ENCODE assay signal across 17 cellular contexts in the genomic region with DNA sequence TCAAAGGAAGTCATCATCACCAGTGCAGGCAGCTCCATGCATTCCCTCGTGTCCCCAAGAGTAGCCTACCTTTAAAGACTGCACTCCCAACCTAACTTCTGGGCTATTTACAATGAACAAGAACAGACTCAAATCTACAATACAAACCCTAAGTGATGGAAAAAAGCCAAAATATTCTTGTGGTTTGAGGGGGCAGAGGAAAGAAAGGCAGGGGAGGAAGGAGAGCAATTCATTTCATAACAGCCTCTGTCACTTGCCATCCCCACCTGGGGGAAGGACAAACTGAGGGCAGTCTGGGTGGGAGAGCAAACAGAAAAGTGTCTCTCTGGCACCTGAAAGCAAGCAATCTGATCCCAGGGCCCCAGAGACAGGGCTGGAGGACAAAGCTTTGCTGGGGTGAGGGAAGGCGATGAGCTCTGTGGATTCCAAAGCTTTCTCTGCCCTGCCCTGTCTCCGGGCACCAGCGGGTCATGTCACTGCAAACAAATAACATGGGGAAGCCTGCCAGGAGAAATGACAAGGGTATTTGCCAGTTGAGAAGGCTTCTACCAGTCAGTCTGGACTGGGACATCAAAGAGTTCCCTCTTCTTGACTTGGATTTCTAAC.
A peak's percentile ranks its signal among the peaks of the same experiment; 100 is the strongest.
DNase-seq lines count a peak whose midpoint lies in the region; ATAC-seq, FAIRE-seq and TF ChIP-seq lines count a peak whose summit lies in the region.
"Had no signal": no experiment of that assay in that cellular context is flagged by ENCODE, and none has a peak within 500 bp of the region (broad histone marks: within the 10 kb centered on the region; RNA-seq: fewer than 3 reads in every experiment).

No MANE protein-coding gene starts in this region.

- 42 to 62% (median 52%) methylated on average over 4 of the region's 4 CpGs for WGBS in spleen, 5 donors

- H3K4me1 ChIP-seq in breast epithelium: no peaks in the 10 kb centered on the region
- H3K4me1 ChIP-seq in spleen: peaks cover 0 to 7% (median 0%) of the 10 kb centered on the region in 6 donors

- no peaks in the 10 kb centered on the region for H3K9me3 Mint-ChIP-seq in MCF 10A (ENCODE audit: unreplicated experiment)
- H3K9me3 Mint-ChIP-seq in natural killer cell treated with Interleukin-12 subunit alpha and Interleukin-12 subunit beta and Interleukin-15 and Interleukin-18, amount 100 ng/mL, for 72 hours: no peaks in the 10 kb centered on the region

- DNase-seq in breast epithelium (ENCODE audit: low spot score in 2 of 2) (peak; percentile 67 to 72), MCF 10A (ENCODE audit: unreplicated experiment) (no peak), SW480 (ENCODE audit: low spot score) (peak; percentile 34), kidney tubule cell (ENCODE audit: low spot score) (peak; percentile 12), urothelium cell line (ENCODE audit: low spot score) (peak; percentile 62), inferior parietal cortex (ENCODE audit: extremely low spot score) (no peak), spleen (no peak)
- no peak for DNase-seq in natural killer cell treated with Interleukin-12 subunit alpha and Interleukin-12 subunit beta and Interleukin-15 and Interleukin-18, amount 100 ng/mL, for 72 hours (ENCODE audit: low spot score)
- DNase-seq: activated CD4-positive, alpha-beta memory T cell treated with anti-CD3 and anti-CD28 coated beads, Interleukin-2, amount 10 ng/mL, durations not matched to agents 7 days and 5 days; amniotic stem cell; HFFc6; NCI-H1436 treated with DMSO at 0.1 percent for 48 hours; NCI-H510A treated with DMSO at 0.1 percent for 48 hours; stimulated activated naive B cell treated with anti-CD40 and anti-IgM and Interleukin-4, amounts not matched to agents 10 μg/mL and 1 μg/mL and 100 μg/mL, for 72 hours; transverse colon; WERI-Rb-1 had no signal

- POLR2A ChIA-PET in MCF 10A (lab: Yijun Ruan, JAX): no interaction called here

- peaks cover 1% of the 10 kb centered on the region for H3K4me1 Mint-ChIP-seq in MCF 10A (ENCODE audit: insufficient read depth, unreplicated experiment)
- no peaks in the 10 kb centered on the region for H3K4me1 Mint-ChIP-seq in natural killer cell treated with Interleukin-12 subunit alpha and Interleukin-12 subunit beta and Interleukin-15 and Interleukin-18, amount 100 ng/mL, for 72 hours (ENCODE audit: low read depth in 2 of 2)
- H3K4me1 Mint-ChIP-seq: activated CD4-positive, alpha-beta memory T cell treated with anti-CD3 and anti-CD28 coated beads, Interleukin-2, amount 10 ng/mL, durations not matched to agents 7 days and 5 days; stimulated activated naive B cell treated with anti-CD40 and anti-IgM and Interleukin-4, amounts not matched to agents 10 μg/mL and 1 μg/mL and 100 μg/mL, for 72 hours had no signal

- H3K9me3 ChIP-seq in breast epithelium (peaks cover 0 to 6% of the 10 kb centered on the region in 2 donors), spleen (peaks cover 0 to 25% (median 20%) of the 10 kb centered on the region in 8 donors)
- H3K9me3 ChIP-seq: transverse colon had no signal

- no peak overlapping the region for H3K4me3 ChIP-seq in breast epithelium
- no peak overlapping the region for H3K4me3 ChIP-seq in spleen
- H3K4me3 ChIP-seq: transverse colon had no signal

- H3K27ac Mint-ChIP-seq in MCF 10A (ENCODE audit: low read depth, unreplicated experiment): no peak overlapping the region
- no peak overlapping the region for H3K27ac Mint-ChIP-seq in natural killer cell treated with Interleukin-12 subunit alpha and Interleukin-12 subunit beta and Interleukin-15 and Interleukin-18, amount 100 ng/mL, for 72 hours
- H3K27ac Mint-ChIP-seq: activated CD4-positive, alpha-beta memory T cell treated with anti-CD3 and anti-CD28 coated beads, Interleukin-2, amount 10 ng/mL, durations not matched to agents 7 days and 5 days; HFFc6; stimulated activated naive B cell treated with anti-CD40 and anti-IgM and Interleukin-4, amounts not matched to agents 10 μg/mL and 1 μg/mL and 100 μg/mL, for 72 hours had no signal

- H3K36me3 ChIP-seq in breast epithelium (no peaks in the 10 kb centered on the region), spleen (no peaks in the 10 kb centered on the region)
- H3K36me3 ChIP-seq: transverse colon, WERI-Rb-1 had no signal

- no peak for ATAC-seq in natural killer cell treated with Interleukin-12 subunit alpha and Interleukin-12 subunit beta and Interleukin-15 and Interleukin-18, amount 100 ng/mL, for 72 hours
- ATAC-seq: stimulated activated naive B cell treated with anti-CD40 and anti-IgM and Interleukin-4, amounts not matched to agents 10 μg/mL and 1 μg/mL and 100 μg/mL, for 72 hours had no signal

- TF ChIP-seq CTCF in breast epithelium (IDR thresholded peaks at IDR 0.05) (no peak), MCF 10A (IDR thresholded peaks at IDR 0.05; ENCODE audit: unreplicated experiment) (no peak), spleen (IDR thresholded peaks at IDR 0.05 in 8 of 11, conservative IDR thresholded peaks at IDR 0.05 in 3 of 11) (no peak)

- no peaks in the 10 kb centered on the region for H3K27me3 Mint-ChIP-seq in MCF 10A (ENCODE audit: insufficient read depth, unreplicated experiment)
- H3K27me3 Mint-ChIP-seq in natural killer cell treated with Interleukin-12 subunit alpha and Interleukin-12 subunit beta and Interleukin-15 and Interleukin-18, amount 100 ng/mL, for 72 hours: peaks cover 9 to 33% of the 10 kb centered on the region in 2 donors
- H3K27me3 Mint-ChIP-seq: activated CD4-positive, alpha-beta memory T cell treated with anti-CD3 and anti-CD28 coated beads, Interleukin-2, amount 10 ng/mL, durations not matched to agents 7 days and 5 days had no signal

- H3K27ac ChIP-seq in breast epithelium (peak overlapping the region; percentile 80 to 81), spleen (no peak overlapping the region)
- H3K27ac ChIP-seq: transverse colon, WERI-Rb-1 had no signal

- no peaks in the 10 kb centered on the region for H3K27me3 ChIP-seq in breast epithelium
- H3K27me3 ChIP-seq in spleen (replicated peaks in 1 of 7): no peaks in the 10 kb centered on the region
- H3K27me3 ChIP-seq: transverse colon had no signal

- no peak for TF ChIP-seq POLR2A in breast epithelium (IDR thresholded peaks at IDR 0.05)
- TF ChIP-seq POLR2A in spleen (IDR thresholded peaks at IDR 0.05): no peak

- H3K4me3 Mint-ChIP-seq in MCF 10A (ENCODE audit: unreplicated experiment): no peak overlapping the region
- no peak overlapping the region for H3K4me3 Mint-ChIP-seq in natural killer cell treated with Interleukin-12 subunit alpha and Interleukin-12 subunit beta and Interleukin-15 and Interleukin-18, amount 100 ng/mL, for 72 hours
- H3K4me3 Mint-ChIP-seq: activated CD4-positive, alpha-beta memory T cell treated with anti-CD3 and anti-CD28 coated beads, Interleukin-2, amount 10 ng/mL, durations not matched to agents 7 days and 5 days; HFFc6; stimulated activated naive B cell treated with anti-CD40 and anti-IgM and Interleukin-4, amounts not matched to agents 10 μg/mL and 1 μg/mL and 100 μg/mL, for 72 hours had no signal

- BruUV-seq in MCF 10A (replicated peaks; lab: Mats Ljungman, UMichigan): no TSS peak

- CTCF ChIA-PET in MCF 10A (lab: Yijun Ruan, JAX): interaction anchor here (0.7 kb wide), 1 partner anchor 12 kb away, joined by 3 read pairs; no protein-coding TSS in a partner anchor

- no peaks in the 10 kb centered on the region for H3K36me3 Mint-ChIP-seq in MCF 10A (ENCODE audit: insufficient read depth, unreplicated experiment)
- no peaks in the 10 kb centered on the region for H3K36me3 Mint-ChIP-seq in natural killer cell treated with Interleukin-12 subunit alpha and Interleukin-12 subunit beta and Interleukin-15 and Interleukin-18, amount 100 ng/mL, for 72 hours

- intact Hi-C loops in breast epithelium (cut with DNase I; ENCODE audit: low total_unique reads): no loop called here
- intact Hi-C loops in MCF 10A (cut with micrococcal nuclease): no loop called here
- intact Hi-C loops in spleen (cut with DNase I; ENCODE audit: low total_unique reads): no loop called here

- FAIRE-seq in urothelium cell line (lab: Jason Lieb, UNC): no peak
- FAIRE-seq: frontal cortex had no signal

Comparison
In these comparisons a context has a peak if more than half of its experiments do, and no peak if none do; other contexts are left out.
1. DNase-seq: peak in breast epithelium (2 of 2), SW480 (single experiment), kidney tubule cell (single experiment) and urothelium cell line (single experiment); none in MCF 10A (single experiment), natural killer cell treated with Interleukin-12 subunit alpha and Interleukin-12 subunit beta and Interleukin-15 and Interleukin-18, amount 100 ng/mL, for 72 hours (single experiment), inferior parietal cortex (single experiment) and spleen (single experiment).
2. H3K27ac ChIP-seq: peak in breast epithelium (2 of 2); none in spleen (0 of 8).